ENCODE assay signal across 10 cellular contexts in genomic region chr7:115145512-115145911, GRCh38.
DNase-seq lines count a peak whose midpoint lies in the region; ATAC-seq, FAIRE-seq and TF ChIP-seq lines count a peak whose summit lies in the region.
"Had no signal": no experiment of that assay in that cellular context is flagged by ENCODE, and none has a peak within 500 bp of the region (broad histone marks: within the 10 kb centered on the region; RNA-seq: fewer than 3 reads in every experiment).

No MANE protein-coding gene starts in this region.

- H3K4me1 ChIP-seq in astrocyte (ENCODE audit: insufficient read depth, low read length) (no peaks in the 10 kb centered on the region), thyroid gland (peaks cover 16 to 19% of the 10 kb centered on the region in 2 donors)

- H3K36me3 ChIP-seq in astrocyte (ENCODE audit: insufficient read depth, low read length) (no peaks in the 10 kb centered on the region), thyroid gland (no peaks in the 10 kb centered on the region)

- no peak for TF ChIP-seq CTCF in astrocyte (IDR thresholded peaks at IDR 0.05; ENCODE audit: insufficient read depth, low read depth, low read length)
- TF ChIP-seq CTCF in thyroid gland (IDR thresholded peaks at IDR 0.05), result no peak

- H3K4me3 ChIP-seq in astrocyte (ENCODE audit: insufficient read depth, low read depth, low read length) (no peak overlapping the region), thyroid gland (replicated peaks in 1 of 3) (no peak overlapping the region)

- POLR2A ChIA-PET in activated CD4-positive, alpha-beta T cell treated with anti-CD3 and anti-CD28 coated beads for 36 hours (lab: Charles Lee), result no interaction called here

- no peak overlapping the region for H2AFZ ChIP-seq in astrocyte (ENCODE audit: low read depth, low read length)

- no peak overlapping the region for H3K9ac ChIP-seq in astrocyte (ENCODE audit: low read length)

- no peak for DNase-seq in activated CD4-positive, alpha-beta T cell treated with anti-CD3 and anti-CD28 coated beads for 36 hours
- no peak for DNase-seq in activated CD4-positive, alpha-beta T cell treated with anti-CD3 and anti-CD28 coated beads, Interleukin-2, amount 50 U/mL, for 48 hours
- DNase-seq in astrocyte (ENCODE audit: low read depth), result peak; percentile 8
- DNase-seq in thyroid gland, result no peak
- DNase-seq in NCI-H2227 treated with DMSO at 0.1 percent for 48 hours (lab: John Stamatoyannopoulos, UW), result no peak
- DNase-seq in posterior vena cava (ENCODE audit: low spot score), result no peak
- no peak for DNase-seq in DMS 273 treated with DMSO at 0.1 percent for 48 hours (lab: John Stamatoyannopoulos, UW)
- DNase-seq: NCI-H226; stimulated activated CD4-positive, alpha-beta T cell treated with anti-CD3 and anti-CD28 coated beads, Interleukin-2, amount 100 ng/mL, for 48 hours had no signal

- H3K9me3 ChIP-seq in astrocyte (ENCODE audit: insufficient read depth, low read depth, low read length) (no peaks in the 10 kb centered on the region), thyroid gland (no peaks in the 10 kb centered on the region)

- peak; percentile 51 for ATAC-seq in activated CD4-positive, alpha-beta T cell treated with anti-CD3 and anti-CD28 coated beads for 36 hours
- ATAC-seq in HG02884 (IDR thresholded peaks at IDR 0.05; ENCODE audit: unreplicated experiment), result peak; percentile 95

- no peaks in the 10 kb centered on the region for H3K27me3 ChIP-seq in astrocyte (ENCODE audit: insufficient read depth, low read length)
- H3K27me3 ChIP-seq in thyroid gland, result no peaks in the 10 kb centered on the region

- H3K4me3 Mint-ChIP-seq in activated CD4-positive, alpha-beta T cell treated with anti-CD3 and anti-CD28 coated beads for 36 hours, result no peak overlapping the region
- H3K4me3 Mint-ChIP-seq in astrocyte (ENCODE audit: unreplicated experiment), result no peak overlapping the region

- 9 to 16% methylated on average over 2 of the region's 2 CpGs for WGBS in thyroid gland, 2 donors

- peaks cover 2% of the 10 kb centered on the region for H3K4me1 Mint-ChIP-seq in activated CD4-positive, alpha-beta T cell treated with anti-CD3 and anti-CD28 coated beads for 36 hours
- H3K4me1 Mint-ChIP-seq in astrocyte (ENCODE audit: low read depth, unreplicated experiment), result no peaks in the 10 kb centered on the region

- no peaks in the 10 kb centered on the region for H3K9me3 Mint-ChIP-seq in activated CD4-positive, alpha-beta T cell treated with anti-CD3 and anti-CD28 coated beads for 36 hours (ENCODE audit: low read depth)
- no peaks in the 10 kb centered on the region for H3K9me3 Mint-ChIP-seq in astrocyte (ENCODE audit: unreplicated experiment)

- no peak for FAIRE-seq in astrocyte (lab: Jason Lieb, UNC)

- CTCF ChIA-PET in activated CD4-positive, alpha-beta T cell treated with anti-CD3 and anti-CD28 coated beads for 36 hours (lab: Charles Lee), result no interaction called here

- H3K27ac ChIP-seq in astrocyte (ENCODE audit: low read depth, low read length) (no peak overlapping the region), thyroid gland (peak overlapping the region; percentile 11 to 63 (median 60))

- H3K27ac Mint-ChIP-seq in activated CD4-positive, alpha-beta T cell treated with anti-CD3 and anti-CD28 coated beads for 36 hours, result no peak overlapping the region
- H3K27ac Mint-ChIP-seq in astrocyte (ENCODE audit: unreplicated experiment), result no peak overlapping the region

- no peaks in the 10 kb centered on the region for H3K36me3 Mint-ChIP-seq in activated CD4-positive, alpha-beta T cell treated with anti-CD3 and anti-CD28 coated beads for 36 hours (ENCODE audit: low read depth)
- no peaks in the 10 kb centered on the region for H3K36me3 Mint-ChIP-seq in astrocyte (ENCODE audit: low read depth, unreplicated experiment)

- H3K79me2 ChIP-seq in astrocyte (ENCODE audit: insufficient read depth, low read length), result no peaks in the 10 kb centered on the region

- TF ChIP-seq POLR2A in thyroid gland (IDR thresholded peaks at IDR 0.05), result no peak

- peaks cover 2% of the 10 kb centered on the region for H3K27me3 Mint-ChIP-seq in activated CD4-positive, alpha-beta T cell treated with anti-CD3 and anti-CD28 coated beads for 36 hours
- H3K27me3 Mint-ChIP-seq in astrocyte (ENCODE audit: low read depth, unreplicated experiment), result no peaks in the 10 kb centered on the region

- intact Hi-C loops in activated CD4-positive, alpha-beta T cell treated with anti-CD3 and anti-CD28 coated beads for 36 hours (cut with DNase I, micrococcal nuclease), result no loop called here
- intact Hi-C loops in thyroid gland (cut with DNase I) (no loop called here), posterior vena cava (cut with DNase I) (no loop called here)

- no peaks in the 10 kb centered on the region for H4K20me1 ChIP-seq in astrocyte (ENCODE audit: insufficient read depth, low read length)

- H3K4me2 ChIP-seq in astrocyte (ENCODE audit: low read length), result no peak overlapping the region
